ENCODE assay signal across 8 cellular contexts in the genomic region with DNA sequence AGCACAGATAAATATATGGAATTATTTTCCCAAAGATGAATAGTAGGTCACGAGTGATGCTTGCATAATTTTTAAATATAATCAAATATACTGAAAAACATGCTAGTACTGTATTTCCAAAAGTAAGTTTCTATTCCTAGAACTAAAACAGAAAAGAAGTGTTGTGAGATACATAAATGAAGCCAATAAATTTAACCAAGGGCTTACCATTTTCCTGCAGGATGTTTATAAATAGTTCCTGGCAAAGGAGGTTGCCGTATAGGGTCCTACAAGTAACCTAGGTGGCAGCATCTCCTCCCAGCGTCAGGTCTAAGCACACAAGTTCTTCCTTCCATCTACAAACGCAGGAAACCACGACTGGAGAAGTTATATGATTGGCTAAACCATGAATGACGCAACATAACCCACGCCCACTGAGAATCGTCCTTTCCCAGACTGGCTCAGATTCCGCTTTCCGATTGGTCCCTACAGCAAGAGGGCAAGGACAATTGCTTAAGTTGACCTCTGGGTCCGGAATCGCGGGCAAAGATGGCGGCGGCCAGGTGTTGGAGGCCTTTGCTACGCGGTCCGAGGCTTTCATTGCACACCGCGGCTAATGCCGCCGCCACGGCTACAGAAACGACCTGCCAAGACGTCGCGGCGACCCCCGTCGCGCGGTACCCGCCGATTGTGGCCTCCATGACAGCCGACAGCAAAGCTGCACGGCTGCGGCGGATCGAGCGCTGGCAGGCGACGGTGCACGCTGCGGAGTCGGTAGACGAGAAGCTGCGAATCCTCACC.
DNase-seq lines count a peak whose midpoint lies in the region; ATAC-seq lines count a peak whose summit lies in the region.

A gene (plus strand): TSS at position 513 of the 780 bp plus-strand sequence. CDS start 16 bp downstream, at position 529.

- peak; percentile 99 for ATAC-seq in GM18909 (IDR thresholded peaks at IDR 0.05; ENCODE audit: poor library complexity, unreplicated experiment)
- peak; percentile 98 for ATAC-seq in HG03196 (IDR thresholded peaks at IDR 0.05; ENCODE audit: unreplicated experiment)
- ATAC-seq in central memory CD8-positive, alpha-beta T cell (replicated peaks; ENCODE audit: extremely low read depth, poor library complexity, severe bottlenecking): peak; percentile 95

- DNase-seq in AG08396 (ENCODE audit: low spot score) (peak; percentile 92), NCI-H345 (lab: John Stamatoyannopoulos, UW) (peak; percentile 99), iris pigment epithelial cell (ENCODE audit: low read depth) (peak; percentile 99)
- DNase-seq in activated CD4-positive, CD25-positive, alpha-beta regulatory T cell (lab: John Stamatoyannopoulos, UW): peak; percentile 61 to 80 (median 74)
- peak; percentile 78 to 90 for DNase-seq in central memory CD8-positive, alpha-beta T cell (ENCODE audit: low spot score in 2 of 2)
- DNase-seq in stimulated activated CD4-positive, alpha-beta T cell treated with anti-CD3 and anti-CD28 coated beads, Interleukin-12 subunit alpha, Interleukin-12 subunit beta, amount 100 ng/mL, for 4 hours: peak; percentile 76

- H3K9me3 Mint-ChIP-seq in central memory CD8-positive, alpha-beta T cell: no peaks in the 10 kb centered on the region

- peaks cover 16% of the 10 kb centered on the region for H3K4me1 Mint-ChIP-seq in central memory CD8-positive, alpha-beta T cell

- no peaks in the 10 kb centered on the region for H3K27me3 Mint-ChIP-seq in central memory CD8-positive, alpha-beta T cell

- H3K4me3 Mint-ChIP-seq in central memory CD8-positive, alpha-beta T cell: peak within 1 kb of the TSS; percentile 90

- H3K27ac Mint-ChIP-seq in central memory CD8-positive, alpha-beta T cell (ENCODE audit: low read depth): peak within 1 kb of the TSS; percentile 86

- H3K36me3 Mint-ChIP-seq in central memory CD8-positive, alpha-beta T cell (ENCODE audit: insufficient read depth): peaks cover 24% of the 10 kb centered on the region

Comparison
In these comparisons a context has a peak if more than half of its experiments do, and no peak if none do; other contexts are left out.
1. Peak in every context shown above with its lines: DNase-seq and ATAC-seq.